Comparison of ENCODE assay signal across 8 cellular contexts in the genomic region with DNA sequence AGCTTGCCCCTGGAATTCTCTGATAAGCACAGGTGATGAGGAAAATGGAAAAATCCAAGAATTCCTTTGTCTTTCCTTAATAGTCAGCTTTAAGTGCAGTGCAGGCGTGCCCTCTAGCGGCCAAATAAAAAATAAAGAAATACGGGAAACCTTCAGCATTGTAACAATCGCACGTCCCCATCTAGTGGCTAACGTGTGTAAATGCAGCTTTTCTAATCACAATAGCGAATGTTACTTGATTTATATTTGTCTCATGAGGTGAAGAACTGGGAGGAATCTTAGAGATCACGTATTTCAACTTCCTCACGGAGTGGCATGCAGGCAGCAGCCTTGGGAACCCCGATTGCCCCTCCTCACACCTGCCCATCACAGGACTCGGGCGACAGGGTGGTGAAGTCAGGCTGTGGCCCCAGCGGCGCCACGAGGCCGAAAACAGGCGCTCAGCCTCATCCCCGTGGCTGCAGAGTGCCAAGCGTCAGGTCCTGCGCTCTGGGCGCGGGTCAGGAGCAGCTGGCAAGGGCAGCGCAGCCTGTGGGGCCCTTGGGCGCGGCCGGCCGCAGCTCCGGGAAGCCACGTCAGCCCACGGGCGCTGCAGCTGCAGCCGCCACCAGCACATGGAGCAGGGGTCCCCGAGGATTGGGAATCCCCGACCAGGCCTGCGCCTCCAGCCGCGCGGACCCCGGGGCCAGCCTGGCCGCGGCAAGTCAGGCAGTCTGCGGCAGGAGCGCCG. TPM values are rescaled to one million over a fixed set of nuclear protein-coding genes. Genes with fewer than 3 reads are reported as not detected.
A peak's percentile ranks its signal among the peaks of the same experiment; 100 is the strongest.
DNase-seq lines count a peak whose midpoint lies in the region; ATAC-seq, FAIRE-seq and TF ChIP-seq lines count a peak whose summit lies in the region.
"Not testable (repeated sequence)": the region's sequence is repeated elsewhere in the genome, so short reads cannot be mapped to it uniquely, and the experiment has no call there.

No MANE protein-coding gene starts in this region.

- TF ChIP-seq CTCF in esophagus muscularis mucosa (IDR thresholded peaks at IDR 0.05) (peak; percentile 73 to 99 (median 80)), lower lobe of right lung (IDR thresholded peaks at IDR 0.05) (peak; percentile 84)

- not testable (repeated sequence) for H3K27me3 ChIP-seq in esophagus muscularis mucosa; lower lobe of right lung (ENCODE audit: low read depth)

- ATAC-seq in GM18517 (IDR thresholded peaks at IDR 0.05; ENCODE audit: unreplicated experiment) (peak; percentile 56), HG03159 (IDR thresholded peaks at IDR 0.05; ENCODE audit: unreplicated experiment) (peak; percentile 60), lower lobe of right lung (peak; percentile 93 to 97)

- not testable (repeated sequence) for H3K36me3 ChIP-seq in esophagus muscularis mucosa, lower lobe of right lung

- intact Hi-C loops in esophagus muscularis mucosa (cut with DNase I) = loop anchor here (5.0 kb wide), 1 partner anchor 100 kb away; no protein-coding TSS in a partner anchor
- intact Hi-C loops in lower lobe of right lung (cut with DNase I) = not testable (repeated sequence)

- DNase-seq in SK-N-DZ (ENCODE audit: low spot score) (peak; percentile 78), lower lobe of right lung (peak; percentile 65)
- peak; percentile 51 for DNase-seq in activated naive CD4-positive, alpha-beta T cell treated with Interleukin-2 at 50 U/mL for 16 hours
- not testable (repeated sequence) for DNase-seq in esophagus muscularis mucosa (ENCODE audit: extremely low spot score)
- DNase-seq in stimulated activated CD4-positive, alpha-beta T cell treated with anti-CD3 and anti-CD28 coated beads, Interleukin-12 subunit alpha, Interleukin-12 subunit beta, amount 100 ng/mL, for 4 hours = peak; percentile 24

- H3K27ac ChIP-seq in esophagus muscularis mucosa (replicated peaks in 1 of 4) (peak overlapping the region; percentile 87 to 97 (median 90)), lower lobe of right lung (peak overlapping the region; percentile 93)

- H3K9me3 ChIP-seq in esophagus muscularis mucosa, lower lobe of right lung: not testable (repeated sequence)

- 0% methylated on average over 9 of the region's 44 CpGs for WGBS in esophagus muscularis mucosa

- FAIRE-seq in A204.1 (lab: Jason Lieb, UNC) = peak; percentile 97

- not testable (repeated sequence) for TF ChIP-seq POLR2A in esophagus muscularis mucosa (IDR thresholded peaks at IDR 0.05; ENCODE audit: low read depth)

- not testable (repeated sequence) for TF ChIP-seq EP300 in esophagus muscularis mucosa (IDR thresholded peaks at IDR 0.05)

- H3K4me3 ChIP-seq in esophagus muscularis mucosa (peak overlapping the region; percentile 64 to 73 (median 69)), lower lobe of right lung (peak overlapping the region; percentile 74)

- not testable (repeated sequence) for H3K4me1 ChIP-seq in esophagus muscularis mucosa, lower lobe of right lung

RNA-seq across cellular contexts. Expression of a gene that starts 0.5 kb away (rescaled TPM):
- 4.1 and 6.9 TPM in 2 replicates for polyA plus RNA-seq in SK-N-DZ (2014; cell fraction: cytosol; rRNA removed)
- polyA plus RNA-seq in SK-N-DZ (2014; cell fraction: nucleus; rRNA removed) = 34.3 and 43.7 TPM in 2 replicates
- total RNA-seq in esophagus muscularis mucosa = 10 to 100 TPM in 3 of 4 donors, 1 to 10 TPM in 1; 5.1 to 25.3 (median 12.9) TPM
- 24.4 TPM for total RNA-seq in lower lobe of right lung

RNA-seq across cellular contexts. Expression of a gene that starts 17.8 kb away (rescaled TPM):
- 13.3 and 15.9 TPM in 2 replicates for polyA plus RNA-seq in SK-N-DZ (2014; cell fraction: cytosol; rRNA removed)
- 33.7 and 40.6 TPM in 2 replicates for polyA plus RNA-seq in SK-N-DZ (2014; cell fraction: nucleus; rRNA removed)
- total RNA-seq in esophagus muscularis mucosa (10 to 100 TPM; 14.6 to 24.2 (median 20.0) TPM), lower lobe of right lung (11.8 TPM)
